21 cellular contexts compared by ENCODE assay signal in genomic region chr2:220531216-220531615, GRCh38.
"Had no signal": no experiment of that assay in that cellular context is flagged by ENCODE, and none has a peak within 500 bp of the region (broad histone marks: within the 10 kb centered on the region; RNA-seq: fewer than 3 reads in every experiment).

No MANE protein-coding gene starts in this region.

- H3K27me3 ChIP-seq: ovary, right atrium auricular region, right lobe of liver, stomach, testis, thyroid gland, transverse colon, upper lobe of right lung had no signal

- H3K27ac ChIP-seq: left ventricle myocardium inferior, ovary, right atrium auricular region, right lobe of liver, stomach, testis, thyroid gland, transverse colon, upper lobe of right lung had no signal

- FAIRE-seq: kidney, urothelium cell line had no signal

- H3K4me1 ChIP-seq: right atrium auricular region, right lobe of liver, stomach, testis, thyroid gland, transverse colon, upper lobe of right lung had no signal

- H3K9me3 ChIP-seq: mucosa of descending colon, ovary, right atrium auricular region, right lobe of liver, testis, thyroid gland, upper lobe of right lung had no signal

- H3K4me2 ChIP-seq: smooth muscle cell had no signal

- H3K4me3 ChIP-seq: left ventricle myocardium inferior, lung, mucosa of descending colon, ovary, right atrium auricular region, right lobe of liver, smooth muscle cell, stomach, testis, thyroid gland, transverse colon, upper lobe of right lung had no signal

- DNase-seq: hippocampal formation; kidney; left ventricle myocardium inferior; midbrain; mucosa of descending colon; naive thymus-derived CD4-positive, alpha-beta T cell; ovary; right lobe of liver; stimulated activated CD4-positive, alpha-beta T cell treated with anti-CD3 and anti-CD28 coated beads, Interleukin-1b, Interleukin-23, amount 100 ng/mL, for 48 hours; stimulated activated CD4-positive, alpha-beta T cell treated with anti-CD3 and anti-CD28 coated beads, Interleukin-2, amount 100 ng/mL, for 48 hours; stimulated activated naive B cell treated with anti-CD40 and anti-IgM and Interleukin-4, amounts not matched to agents 10 μg/mL and 1 μg/mL and 100 μg/mL, for 72 hours; stimulated activated naive CD8-positive, alpha-beta T cell treated with anti-CD3 and anti-CD28 coated beads, Interleukin-15, Interleukin-2, amounts not matched to agents 100 U/mL and 50 U/mL, for 24 hours; stomach; testis; thyroid gland; transverse colon; upper lobe of right lung had no signal

- H3K36me3 ChIP-seq: left ventricle myocardium inferior, ovary, right atrium auricular region, right lobe of liver, stomach, thyroid gland, transverse colon, upper lobe of right lung had no signal
